9 cellular contexts compared by ENCODE assay signal in genomic region chr15:52006702-52007340, GRCh38.
DNase-seq lines count a peak whose midpoint lies in the region; ATAC-seq and TF ChIP-seq lines count a peak whose summit lies in the region.
"Had no signal": no experiment of that assay in that cellular context is flagged by ENCODE, and none has a peak within 500 bp of the region (broad histone marks: within the 10 kb centered on the region; RNA-seq: fewer than 3 reads in every experiment).

No MANE protein-coding gene starts in this region.

- no peak overlapping the region for H3K4me3 ChIP-seq in brain microvascular endothelial cell (ENCODE audit: low read depth, low read length)

- H3K27me3 ChIP-seq in brain microvascular endothelial cell (replicated peaks), result no peaks in the 10 kb centered on the region

- H3K36me3 ChIP-seq in brain microvascular endothelial cell (replicated peaks), result no peaks in the 10 kb centered on the region

- ATAC-seq in GM19395 (IDR thresholded peaks at IDR 0.05; ENCODE audit: unreplicated experiment), result peak; percentile 22
- ATAC-seq in HG03097 (IDR thresholded peaks at IDR 0.05; ENCODE audit: low FRiP score, unreplicated experiment), result peak; percentile 33

- H3K27ac ChIP-seq in brain microvascular endothelial cell, result peak overlapping the region; percentile 18

- in situ Hi-C loops in brain microvascular endothelial cell (cut with HindIII; ENCODE audit: low pct_ligation_motif_present, low sequenced_read_pairs), result no loop called here

- no peak for TF ChIP-seq CTCF in brain microvascular endothelial cell (IDR thresholded peaks at IDR 0.05; ENCODE audit: low read depth, low read length, missing control alignments)

- DNase-seq in DMS79 treated with DMSO at 0.1 percent for 48 hours (lab: John Stamatoyannopoulos, UW), result peak; percentile 62
- DNase-seq in brain microvascular endothelial cell, result no peak
- DNase-seq in GOT3 (lab: John Stamatoyannopoulos, UW), result no peak
- no peak for DNase-seq in DMS153 (lab: John Stamatoyannopoulos, UW)
- no peak for DNase-seq in NCI-H345 (lab: John Stamatoyannopoulos, UW)
- no peak for DNase-seq in hypothalamus (lab: John Stamatoyannopoulos, UW)
- DNase-seq: NCI-H524 had no signal
